11 cellular contexts compared by ENCODE assay signal in genomic region chrX:109880629-109881028, GRCh38.
DNase-seq lines count a peak whose midpoint lies in the region; ATAC-seq and TF ChIP-seq lines count a peak whose summit lies in the region.
"Had no signal": no experiment of that assay in that cellular context is flagged by ENCODE, and none has a peak within 500 bp of the region (broad histone marks: within the 10 kb centered on the region; RNA-seq: fewer than 3 reads in every experiment).

No MANE protein-coding gene starts in this region.

- WGBS in sigmoid colon, 2 donors, result 60 to 66% methylated on average over 2 of the region's 2 CpGs
- WGBS in mammary epithelial cell (ENCODE audit: low coverage, missing lambda C conversion rate), result 64% methylated on average over 2 of the region's 2 CpGs

- H3K9me3 ChIP-seq in OCI-LY3 (ENCODE audit: insufficient read depth, low read length) (no peaks in the 10 kb centered on the region), sigmoid colon (no peaks in the 10 kb centered on the region), mammary epithelial cell (replicated peaks; ENCODE audit: insufficient read depth, low read length) (no peaks in the 10 kb centered on the region)
- H3K9me3 ChIP-seq: uterus had no signal

- H3K36me3 ChIP-seq in OCI-LY3 (replicated peaks; ENCODE audit: low read depth, low read length) (no peaks in the 10 kb centered on the region), sigmoid colon (no peaks in the 10 kb centered on the region), mammary epithelial cell (ENCODE audit: insufficient read depth, low read length) (no peaks in the 10 kb centered on the region)
- H3K36me3 ChIP-seq: uterus had no signal

- no peak for TF ChIP-seq POLR2A in sigmoid colon (IDR thresholded peaks at IDR 0.05)

- H2AFZ ChIP-seq in OCI-LY3 (ENCODE audit: low read depth, low read length) (no peak overlapping the region), mammary epithelial cell (ENCODE audit: low read depth, low read length) (no peak overlapping the region)

- no TSS peak for BruUV-seq in mammary epithelial cell (replicated peaks; lab: Mats Ljungman, UMichigan)

- DNase-seq in GM12865 (ENCODE audit: low read depth) (peak; percentile 49), sigmoid colon (no peak), kidney tubule cell (ENCODE audit: low spot score) (no peak), mammary epithelial cell (no peak)
- DNase-seq in activated CD4-positive, alpha-beta memory T cell treated with anti-CD3 and anti-CD28 coated beads for 36 hours, result no peak
- DNase-seq: MM.1S, uterus had no signal

- H3K4me3 ChIP-seq in GM12865 (ENCODE audit: low read depth, low read length), result no peak overlapping the region
- H3K4me3 ChIP-seq in OCI-LY3 (ENCODE audit: low read length), result no peak overlapping the region
- no peak overlapping the region for H3K4me3 ChIP-seq in sigmoid colon
- no peak overlapping the region for H3K4me3 ChIP-seq in mammary epithelial cell (replicated peaks in 1 of 3; ENCODE audit: insufficient read depth in 1 of 3, low read depth in 2 of 3, low read length in 3 of 3)
- H3K4me3 ChIP-seq: uterus had no signal

- no peaks in the 10 kb centered on the region for H3K9me3 Mint-ChIP-seq in activated CD4-positive, alpha-beta memory T cell treated with anti-CD3 and anti-CD28 coated beads for 36 hours

- H3K79me2 ChIP-seq in OCI-LY3 (ENCODE audit: low read length) (no peaks in the 10 kb centered on the region), mammary epithelial cell (ENCODE audit: insufficient read depth, low read length) (no peaks in the 10 kb centered on the region)

- intact Hi-C loops in sigmoid colon (cut with DNase I), result loop anchor here (10.0 kb wide), 1 partner anchor 396 kb away; the partner anchor contains the start of gene GUCY2F
- intact Hi-C loops in activated CD4-positive, alpha-beta memory T cell treated with anti-CD3 and anti-CD28 coated beads for 36 hours (cut with micrococcal nuclease), result no loop called here
- intact Hi-C loops in mammary epithelial cell (cut with micrococcal nuclease), result no loop called here

- peak overlapping the region; percentile 58 for H3K4me2 ChIP-seq in OCI-LY3 (ENCODE audit: low read length)
- H3K4me2 ChIP-seq in mammary epithelial cell (ENCODE audit: insufficient read depth, low read depth, low read length), result no peak overlapping the region

- dilution Hi-C loops in mammary epithelial cell (cut with HindIII; ENCODE audit: low sequenced_read_pairs), result no loop called here

- H3K27ac ChIP-seq in OCI-LY3 (ENCODE audit: low read length) (peak overlapping the region; percentile 69), sigmoid colon (no peak overlapping the region), mammary epithelial cell (ENCODE audit: insufficient read depth, low read depth, low read length) (no peak overlapping the region)
- H3K27ac ChIP-seq: C4-2B, uterus had no signal

- H3K4me1 ChIP-seq in OCI-LY3 (ENCODE audit: low read length), result peaks cover 49% of the 10 kb centered on the region
- no peaks in the 10 kb centered on the region for H3K4me1 ChIP-seq in sigmoid colon
- no peaks in the 10 kb centered on the region for H3K4me1 ChIP-seq in mammary epithelial cell (ENCODE audit: insufficient read depth, low read length)
- H3K4me1 ChIP-seq: uterus had no signal

- no peak overlapping the region for H3K4me3 Mint-ChIP-seq in activated CD4-positive, alpha-beta memory T cell treated with anti-CD3 and anti-CD28 coated beads for 36 hours

- H3K4me1 Mint-ChIP-seq in activated CD4-positive, alpha-beta memory T cell treated with anti-CD3 and anti-CD28 coated beads for 36 hours (ENCODE audit: low read depth), result no peaks in the 10 kb centered on the region

- no peak for TF ChIP-seq EP300 in sigmoid colon (IDR thresholded peaks at IDR 0.05)

- peaks cover 3% of the 10 kb centered on the region for H3K27me3 Mint-ChIP-seq in activated CD4-positive, alpha-beta memory T cell treated with anti-CD3 and anti-CD28 coated beads for 36 hours

- CTCF ChIA-PET in activated CD4-positive, alpha-beta memory T cell treated with anti-CD3 and anti-CD28 coated beads for 36 hours (lab: Charles Lee), result interaction anchor here (0.6 to 2.2 kb wide), 6 partner anchors 10 to 253 kb away, joined by 3 to 10 read pairs (median 3); no protein-coding TSS in a partner anchor
- CTCF ChIA-PET in mammary epithelial cell (lab: Charles Lee; ENCODE audit: low non-redundant PET), result no interaction called here

- no peak for TF ChIP-seq CTCF in GM12865 (IDR thresholded peaks at IDR 0.05; ENCODE audit: insufficient read depth, low read depth, low read length, missing control alignments)
- TF ChIP-seq CTCF in OCI-LY3 (IDR thresholded peaks at IDR 0.05; ENCODE audit: low read depth, low read length), result no peak
- no peak for TF ChIP-seq CTCF in sigmoid colon (IDR thresholded peaks at IDR 0.05)
- no peak for TF ChIP-seq CTCF in mammary epithelial cell (conservative IDR thresholded peaks at IDR 0.05 in 1 of 2, IDR thresholded peaks at IDR 0.05 in 1 of 2; ENCODE audit: extremely low read depth in 1 of 2, insufficient read depth in 1 of 2, low read depth in 1 of 2, low read length in 2 of 2)

- H4K20me1 ChIP-seq in OCI-LY3 (ENCODE audit: insufficient read depth, low read length), result no peaks in the 10 kb centered on the region
- no peaks in the 10 kb centered on the region for H4K20me1 ChIP-seq in mammary epithelial cell (ENCODE audit: insufficient read depth, low read length)

- H3K36me3 Mint-ChIP-seq in activated CD4-positive, alpha-beta memory T cell treated with anti-CD3 and anti-CD28 coated beads for 36 hours, result no peaks in the 10 kb centered on the region

- in situ Hi-C loops in mammary epithelial cell (cut with MboI; ENCODE audit: low sequenced_read_pairs in 2 of 2), result loop anchor here in 1 of 2 donors (10.0 kb wide), 1 partner anchor 396 kb away; the partner anchor contains the start of gene GUCY2F

- POLR2A ChIA-PET in activated CD4-positive, alpha-beta memory T cell treated with anti-CD3 and anti-CD28 coated beads for 36 hours (lab: Charles Lee), result no interaction called here

- peak overlapping the region; percentile 39; the same call in 1 of the 2 replicates for H3K9ac ChIP-seq in OCI-LY3 (ENCODE audit: low read length)
- no peak overlapping the region for H3K9ac ChIP-seq in mammary epithelial cell (ENCODE audit: insufficient read depth, low read length)

- H3K27me3 ChIP-seq in OCI-LY3 (ENCODE audit: low read depth, low read length) (no peaks in the 10 kb centered on the region), sigmoid colon (no peaks in the 10 kb centered on the region), mammary epithelial cell (ENCODE audit: insufficient read depth, low read length) (peaks cover 6% of the 10 kb centered on the region)
- H3K27me3 ChIP-seq: uterus had no signal

- ATAC-seq in GM19463 (IDR thresholded peaks at IDR 0.05; ENCODE audit: unreplicated experiment) (peak; percentile 94), HG03045 (IDR thresholded peaks at IDR 0.05; ENCODE audit: unreplicated experiment) (peak; percentile 94)

- H3K27ac Mint-ChIP-seq in activated CD4-positive, alpha-beta memory T cell treated with anti-CD3 and anti-CD28 coated beads for 36 hours, result no peak overlapping the region
